12 cellular contexts compared by ENCODE assay signal in the genomic region with DNA sequence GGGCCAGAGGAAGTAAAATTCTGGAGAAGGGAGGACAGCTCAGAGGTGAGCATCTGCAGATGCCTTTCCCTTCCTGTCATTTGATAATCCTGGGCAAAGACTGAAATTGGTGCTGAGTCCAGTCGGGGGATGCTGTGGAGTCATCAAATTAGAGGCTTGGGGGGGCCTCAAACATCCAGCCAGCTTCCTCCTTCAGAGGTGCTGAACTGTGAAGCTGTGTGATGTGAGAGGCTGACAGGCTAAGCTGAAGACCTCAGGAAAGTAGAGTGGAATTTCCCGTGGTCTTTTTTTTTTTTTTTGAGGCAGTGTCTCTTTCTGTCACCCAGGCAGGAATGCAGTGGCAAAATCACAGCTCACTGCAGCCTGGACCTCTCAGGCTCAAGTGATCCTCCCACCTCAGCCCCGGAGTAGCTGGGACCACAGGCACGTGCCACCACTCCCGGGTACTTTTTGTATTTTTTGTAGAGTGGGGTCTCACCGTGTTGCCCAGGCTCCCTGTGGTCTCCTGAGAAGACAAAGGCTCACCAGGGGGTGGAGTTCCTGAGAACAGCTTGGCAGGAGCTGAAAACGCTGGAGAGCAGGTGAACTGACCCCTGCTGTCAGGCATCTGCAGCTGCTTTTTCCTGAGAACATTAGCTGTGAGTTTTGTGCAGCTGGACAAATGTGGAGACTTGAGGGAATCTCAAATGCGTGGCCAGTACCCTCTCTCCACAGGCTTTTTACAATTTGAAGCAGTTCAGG. TPM values are rescaled to one million over a fixed set of nuclear protein-coding genes. Genes with fewer than 3 reads are reported as not detected.
DNase-seq lines count a peak whose midpoint lies in the region; ATAC-seq and TF ChIP-seq lines count a peak whose summit lies in the region.
"Had no signal": no experiment of that assay in that cellular context is flagged by ENCODE, and none has a peak within 500 bp of the region (broad histone marks: within the 10 kb centered on the region; RNA-seq: fewer than 3 reads in every experiment).

No MANE protein-coding gene starts in this region.

- no peak for TF ChIP-seq CTCF in GM20000 (IDR thresholded peaks at IDR 0.05; ENCODE audit: extremely low read depth, missing control alignments)
- no peak for TF ChIP-seq CTCF in tibial nerve (IDR thresholded peaks at IDR 0.05)

- peak; percentile 80 for DNase-seq in COLO668 (lab: John Stamatoyannopoulos, UW; ENCODE audit: unreplicated experiment)
- DNase-seq in GM20000 (ENCODE audit: low spot score): peak; percentile 44
- DNase-seq in NCI-H345 (lab: John Stamatoyannopoulos, UW): peak; percentile 96
- peak; percentile 33 for DNase-seq in iPS-NIHi11 (ENCODE audit: low spot score)
- no peak for DNase-seq in Right ventricle myocardium inferior (ENCODE audit: missing footprints)
- DNase-seq in HK-2 (ENCODE audit: unreplicated experiment): no peak
- DNase-seq in activated naive CD4-positive, alpha-beta T cell (lab: John Stamatoyannopoulos, UW): no peak
- no peak for DNase-seq in tibial nerve (ENCODE audit: low spot score in 2 of 2)
- DNase-seq: CD4-positive, CD25-positive, alpha-beta regulatory T cell; OCI-M1 had no signal

- no peaks in the 10 kb centered on the region for H3K36me3 ChIP-seq in tibial nerve

- no peak overlapping the region for H3K27ac ChIP-seq in tibial nerve
- H3K27ac ChIP-seq: coronary artery, skin epidermis had no signal

- H3K4me1 ChIP-seq in tibial nerve: no peaks in the 10 kb centered on the region

- intact Hi-C loops in Right ventricle myocardium inferior (cut with DNase I): no loop called here

- no peak for ATAC-seq in Right ventricle myocardium inferior

- TF ChIP-seq POLR2A in tibial nerve (IDR thresholded peaks at IDR 0.05): no peak

- 32 to 34% methylated on average over 8 of the region's 8 CpGs for WGBS in tibial nerve, 2 donors

- no peak overlapping the region for H3K4me3 ChIP-seq in tibial nerve
- H3K4me3 ChIP-seq: coronary artery, skin epidermis had no signal

- TF ChIP-seq EP300 in tibial nerve (IDR thresholded peaks at IDR 0.05): no peak

- H3K9me3 ChIP-seq in tibial nerve: peaks cover 0 to 19% (median 0%) of the 10 kb centered on the region in 4 donors

- no peaks in the 10 kb centered on the region for H3K27me3 ChIP-seq in tibial nerve

RNA-seq across cellular contexts. Expression of a gene that starts 6.1 kb away (rescaled TPM):
- not detected for total RNA-seq in Right ventricle myocardium inferior
- total RNA-seq in tibial nerve: not detected
- total RNA-seq: CD4-positive, CD25-positive, alpha-beta regulatory T cell had no signal

RNA-seq across cellular contexts. Expression of a gene that starts 33.8 kb away (rescaled TPM):
- total RNA-seq in Right ventricle myocardium inferior (not detected), tibial nerve (not detected)

Comparison
In these comparisons a context has a peak if more than half of its experiments do, and no peak if none do; other contexts are left out.
1. DNase-seq: peak in COLO668 (single experiment), GM20000 (single experiment), NCI-H345 (single experiment) and iPS-NIHi11 (single experiment); none in Right ventricle myocardium inferior (single experiment), HK-2 (single experiment), activated naive CD4-positive, alpha-beta T cell (0 of 4) and tibial nerve (0 of 2).